9 cellular contexts compared by ENCODE assay signal in genomic region chr11:60951611-60951908, GRCh38. TPM values are rescaled to one million over a fixed set of nuclear protein-coding genes. Genes with fewer than 3 reads are reported as not detected.
DNase-seq lines count a peak whose midpoint lies in the region; ATAC-seq and TF ChIP-seq lines count a peak whose summit lies in the region.
"Had no signal": no experiment of that assay in that cellular context is flagged by ENCODE, and none has a peak within 500 bp of the region (broad histone marks: within the 10 kb centered on the region; RNA-seq: fewer than 3 reads in every experiment).

No MANE protein-coding gene starts in this region.

- H3K27me3 Mint-ChIP-seq in activated naive CD4-positive, alpha-beta T cell treated with anti-CD3 and anti-CD28 coated beads, Interleukin-2, amount 10 ng/mL, durations not matched to agents 7 days and 5 days = peaks cover 54% of the 10 kb centered on the region

- no peaks in the 10 kb centered on the region for H3K36me3 Mint-ChIP-seq in activated naive CD4-positive, alpha-beta T cell treated with anti-CD3 and anti-CD28 coated beads, Interleukin-2, amount 10 ng/mL, durations not matched to agents 7 days and 5 days

- peak; percentile 18 for ATAC-seq in mucosa of descending colon
- ATAC-seq in GM18511 (IDR thresholded peaks at IDR 0.05; ENCODE audit: unreplicated experiment) = no peak

- intact Hi-C loops in mucosa of descending colon (cut with DNase I, micrococcal nuclease) = no loop called here

- TF ChIP-seq CTCF in mucosa of descending colon (IDR thresholded peaks at IDR 0.05) = no peak

- H3K27ac ChIP-seq in ectodermal cell (ENCODE audit: insufficient read depth, low read depth, low read length, poor library complexity, severe bottlenecking) (no peak overlapping the region), urinary bladder (ENCODE audit: low read depth) (peak overlapping the region; percentile 79)

- peaks cover 26% of the 10 kb centered on the region for H3K4me1 Mint-ChIP-seq in activated naive CD4-positive, alpha-beta T cell treated with anti-CD3 and anti-CD28 coated beads, Interleukin-2, amount 10 ng/mL, durations not matched to agents 7 days and 5 days

- peak overlapping the region; percentile 80 for H3K27ac Mint-ChIP-seq in activated naive CD4-positive, alpha-beta T cell treated with anti-CD3 and anti-CD28 coated beads, Interleukin-2, amount 10 ng/mL, durations not matched to agents 7 days and 5 days

- H3K9me3 ChIP-seq in ectodermal cell (ENCODE audit: control insufficient read depth, low read length) (no peaks in the 10 kb centered on the region), mucosa of descending colon (no peaks in the 10 kb centered on the region)

- H3K4me3 ChIP-seq in ectodermal cell (ENCODE audit: insufficient read depth, low read depth, low read length) (peak overlapping the region; percentile 31), mucosa of descending colon (peak overlapping the region; percentile 6), urinary bladder (ENCODE audit: low read depth, low read length) (peak overlapping the region; percentile 48)

- peaks cover 34% of the 10 kb centered on the region for H3K27me3 ChIP-seq in ectodermal cell (ENCODE audit: control insufficient read depth, insufficient read depth, low read length, poor library complexity, severe bottlenecking)

- H3K4me3 Mint-ChIP-seq in activated naive CD4-positive, alpha-beta T cell treated with anti-CD3 and anti-CD28 coated beads, Interleukin-2, amount 10 ng/mL, durations not matched to agents 7 days and 5 days = peak overlapping the region; percentile 80

- CTCF ChIA-PET in activated naive CD4-positive, alpha-beta T cell treated with anti-CD3 and anti-CD28 coated beads, Interleukin-2, amount 10 ng/mL, durations not matched to agents 7 days and 5 days (lab: Charles Lee) = no interaction called here

- H3K36me3 ChIP-seq in ectodermal cell (ENCODE audit: control insufficient read depth, insufficient read depth, low read length) (no peaks in the 10 kb centered on the region), mucosa of descending colon (ENCODE audit: low read depth) (no peaks in the 10 kb centered on the region), urinary bladder (ENCODE audit: insufficient read depth) (no peaks in the 10 kb centered on the region)

- H3K4me1 ChIP-seq in ectodermal cell (ENCODE audit: control insufficient read depth, insufficient read depth, low read length) (peaks cover 20% of the 10 kb centered on the region), mucosa of descending colon (ENCODE audit: low read depth) (peaks cover 5% of the 10 kb centered on the region), urinary bladder (ENCODE audit: insufficient read depth) (no peaks in the 10 kb centered on the region)

- H3K9me3 Mint-ChIP-seq in activated naive CD4-positive, alpha-beta T cell treated with anti-CD3 and anti-CD28 coated beads, Interleukin-2, amount 10 ng/mL, durations not matched to agents 7 days and 5 days = no peaks in the 10 kb centered on the region

- 2 to 3% methylated on average over 9 of the region's 9 CpGs for WGBS in ectodermal cell, 2 experiments
- 15% methylated on average over 9 of the region's 9 CpGs for WGBS in urinary bladder

- no peak for DNase-seq in activated naive CD4-positive, alpha-beta T cell treated with anti-CD3 and anti-CD28 coated beads, Interleukin-2, amount 10 ng/mL, durations not matched to agents 7 days and 5 days
- DNase-seq in activated naive CD4-positive, alpha-beta T cell (lab: John Stamatoyannopoulos, UW) = no peak
- no peak for DNase-seq in mucosa of descending colon
- no peak for DNase-seq in NCI-H2171 treated with DMSO at 0.1 percent for 48 hours (lab: John Stamatoyannopoulos, UW)
- no peak for DNase-seq in NCI-H2029 treated with DMSO at 0.1 percent for 48 hours (lab: John Stamatoyannopoulos, UW)
- DNase-seq: T1000 had no signal

RNA-seq across cellular contexts. Expression of gene SLC15A3, which starts 0.4 kb away (rescaled TPM):
- 25.3 TPM for polyA plus RNA-seq in ectodermal cell (2013, experiment 1 of 4)
- polyA plus RNA-seq in ectodermal cell (2013, experiment 2 of 4) = 14.2 TPM
- 24.9 TPM for polyA plus RNA-seq in ectodermal cell (2013, experiment 3 of 4)
- polyA plus RNA-seq in ectodermal cell (2013, experiment 4 of 4) = 27.6 TPM
- total RNA-seq in mucosa of descending colon (10 to 100 TPM in 2 of 3 donors, 1 to 10 TPM in 1; 6.2 to 36.8 (median 18.4) TPM), urinary bladder (12.7 TPM)
- 34.7 TPM for polyA plus RNA-seq in urinary bladder

RNA-seq across cellular contexts. Expression of gene CD6, which starts 19.9 kb away (rescaled TPM):
- not detected for polyA plus RNA-seq in ectodermal cell (2013, experiment 1 of 4)
- not detected for polyA plus RNA-seq in ectodermal cell (2013, experiment 2 of 4)
- polyA plus RNA-seq in ectodermal cell (2013, experiment 3 of 4) = 0.21 TPM
- not detected for polyA plus RNA-seq in ectodermal cell (2013, experiment 4 of 4)
- total RNA-seq in mucosa of descending colon (1 to 10 TPM; 2.3 to 4.3 (median 2.8) TPM), urinary bladder (0.95 TPM)
- 0.61 TPM for polyA plus RNA-seq in urinary bladder

RNA-seq across cellular contexts. Expression of gene TMEM132A, which starts 27.3 kb away (rescaled TPM):
- 149 TPM for polyA plus RNA-seq in ectodermal cell (2013, experiment 1 of 4)
- 137 TPM for polyA plus RNA-seq in ectodermal cell (2013, experiment 2 of 4)
- polyA plus RNA-seq in ectodermal cell (2013, experiment 3 of 4) = 134 TPM
- polyA plus RNA-seq in ectodermal cell (2013, experiment 4 of 4) = 145 TPM
- total RNA-seq in mucosa of descending colon (10 to 100 TPM in 1 of 3 donors, 1 to 10 TPM in 2; 3.9 to 11.8 (median 8.5) TPM), urinary bladder (14.0 TPM)
- polyA plus RNA-seq in urinary bladder = 7.5 TPM

RNA-seq across cellular contexts. Expression of gene TMEM109, which starts 37.6 kb away (rescaled TPM):
- 56.4 TPM for polyA plus RNA-seq in ectodermal cell (2013, experiment 1 of 4)
- 58.5 TPM for polyA plus RNA-seq in ectodermal cell (2013, experiment 2 of 4)
- polyA plus RNA-seq in ectodermal cell (2013, experiment 3 of 4) = 54.2 TPM
- polyA plus RNA-seq in ectodermal cell (2013, experiment 4 of 4) = 51.7 TPM
- total RNA-seq in mucosa of descending colon (10 to 100 TPM; 35.8 to 95.2 (median 46.6) TPM), urinary bladder (32.9 TPM)
- 183 TPM for polyA plus RNA-seq in urinary bladder

RNA-seq across cellular contexts. Expression of gene PRPF19, which starts 45.2 kb away (rescaled TPM):
- 157 TPM for polyA plus RNA-seq in ectodermal cell (2013, experiment 1 of 4)
- 146 TPM for polyA plus RNA-seq in ectodermal cell (2013, experiment 2 of 4)
- 98.1 TPM for polyA plus RNA-seq in ectodermal cell (2013, experiment 3 of 4)
- 104 TPM for polyA plus RNA-seq in ectodermal cell (2013, experiment 4 of 4)
- total RNA-seq in mucosa of descending colon (10 to 100 TPM; 61.1 to 74.1 (median 64.6) TPM), urinary bladder (31.2 TPM)
- polyA plus RNA-seq in urinary bladder = 83.0 TPM
